8 cellular contexts compared by ENCODE assay signal in genomic region chr12:52069410-52070242, GRCh38. TPM values are rescaled to one million over a fixed set of nuclear protein-coding genes. Genes with fewer than 3 reads are reported as not detected.
DNase-seq lines count a peak whose midpoint lies in the region; ATAC-seq and TF ChIP-seq lines count a peak whose summit lies in the region.

A gene with protein sequence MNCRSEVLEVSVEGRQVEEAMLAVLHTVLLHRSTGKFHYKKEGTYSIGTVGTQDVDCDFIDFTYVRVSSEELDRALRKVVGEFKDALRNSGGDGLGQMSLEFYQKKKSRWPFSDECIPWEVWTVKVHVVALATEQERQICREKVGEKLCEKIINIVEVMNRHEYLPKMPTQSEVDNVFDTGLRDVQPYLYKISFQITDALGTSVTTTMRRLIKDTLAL (plus strand): TSS chr12:52069978. CDS start chr12:52073651, 3,673 bp downstream.

- DNase-seq in C1 segment of cervical spinal cord (lab: John Stamatoyannopoulos, UW) (peak in 13 of 14 donors; percentile 84 to 99 (median 94)), GM19240 (ENCODE audit: insufficient read length, low spot score) (peak; percentile 99), NCI-H524 treated with DMSO at 0.1 percent for 48 hours (lab: John Stamatoyannopoulos, UW) (peak; percentile 67), colonic mucosa (peak; percentile 89)
- peak; percentile 91 for DNase-seq in activated CD4-positive, alpha-beta T cell treated with anti-CD3 and anti-CD28 coated beads for 48 hours
- DNase-seq in stimulated activated CD4-positive, alpha-beta T cell treated with anti-CD3 and anti-CD28 coated beads, Interleukin-1b, Interleukin-23, amount 100 ng/mL, for 48 hours, result peak; percentile 91

- peak within 1 kb of the TSS; percentile 93 for H3K4me3 ChIP-seq in colonic mucosa

- H3K27ac ChIP-seq in colonic mucosa, result peak within 1 kb of the TSS; percentile 77
- H3K27ac ChIP-seq in layer of hippocampus (ENCODE audit: low read depth, low read length), result peak within 1 kb of the TSS; percentile 98

- H3K9ac ChIP-seq in colonic mucosa (ENCODE audit: low read depth in 2 of 2, low read length in 2 of 2), result peak within 1 kb of the TSS; percentile 95 to 96

- H3K9me3 ChIP-seq in colonic mucosa, result no peaks in the 10 kb centered on the region

- peak; percentile 91 for ATAC-seq in HG03460 (IDR thresholded peaks at IDR 0.05; ENCODE audit: unreplicated experiment)

- peaks cover 5% of the 10 kb centered on the region for H3K36me3 ChIP-seq in colonic mucosa

- peaks cover 12% of the 10 kb centered on the region for H3K4me1 ChIP-seq in colonic mucosa

- intact Hi-C loops in colonic mucosa (cut with DNase I), result no loop called here

- TF ChIP-seq CTCF in colonic mucosa (IDR thresholded peaks at IDR 0.05), result peak; percentile 65

- H3K27me3 ChIP-seq in colonic mucosa, result no peaks in the 10 kb centered on the region
- H3K27me3 ChIP-seq in layer of hippocampus (ENCODE audit: control insufficient read depth, insufficient read depth, low read length), result no peaks in the 10 kb centered on the region

RNA-seq across cellular contexts. Expression of the gene that starts here (rescaled TPM):
- total RNA-seq in colonic mucosa, result 10 to 100 TPM; 37.7 to 44.0 TPM

Comparison
In these comparisons a context has a peak if more than half of its experiments do, and no peak if none do; other contexts are left out.
1. Peak in every context shown above with its lines: DNase-seq, ATAC-seq, H3K4me3 ChIP-seq and H3K27ac ChIP-seq.